In the genomic region with DNA sequence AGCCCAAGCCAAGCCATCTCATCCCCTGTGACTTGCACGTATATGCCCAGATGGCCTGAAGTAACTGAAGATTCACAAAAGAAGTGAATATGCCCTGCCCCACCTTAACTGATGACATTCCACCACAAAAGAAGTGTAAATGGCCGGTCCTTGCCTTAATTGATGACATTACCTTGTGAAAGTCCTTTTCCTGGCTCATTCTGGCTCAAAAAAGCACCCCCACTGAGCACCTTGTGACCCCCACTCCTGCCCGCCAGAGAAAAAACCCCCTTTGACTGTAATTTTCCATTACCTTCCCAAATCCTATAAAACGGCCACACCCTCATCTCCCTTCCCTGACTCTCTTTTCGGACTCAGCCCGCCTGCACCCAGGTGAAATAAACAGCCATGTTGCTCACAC, we compare ENCODE assay signal across 3 cellular contexts. TPM values are rescaled to one million over a fixed set of nuclear protein-coding genes. Genes with fewer than 3 reads are reported as not detected.
"Had no signal": no experiment of that assay in that cellular context is flagged by ENCODE, and none has a peak within 500 bp of the region (broad histone marks: within the 10 kb centered on the region; RNA-seq: fewer than 3 reads in every experiment).

No MANE protein-coding gene starts in this region.

RNA-seq across cellular contexts. Expression of a gene that starts 37.8 kb away (rescaled TPM):
- total RNA-seq: M059J, Right ventricle myocardium superior had no signal
- polyA plus RNA-seq: IgD-negative memory B cell had no signal
